8 cellular contexts compared by ENCODE assay signal in genomic region chr12:1594045-1594294, GRCh38. TPM values are rescaled to one million over a fixed set of nuclear protein-coding genes. Genes with fewer than 3 reads are reported as not detected.
DNase-seq lines count a peak whose midpoint lies in the region; ATAC-seq and TF ChIP-seq lines count a peak whose summit lies in the region.

No MANE protein-coding gene starts in this region.

- peak overlapping the region; percentile 73 for H2BK5ac ChIP-seq in trophoblast cell (ENCODE audit: low read depth, low read length, poor library complexity)

- H3K36me3 Mint-ChIP-seq in activated naive CD4-positive, alpha-beta T cell treated with anti-CD3 and anti-CD28 coated beads for 36 hours (ENCODE audit: low read depth), result peaks cover 11% of the 10 kb centered on the region
- peaks cover 22% of the 10 kb centered on the region for H3K36me3 Mint-ChIP-seq in activated B cell treated with CpG ODN at 0.5 μM for 24 hours (ENCODE audit: low read depth)

- H2AK5ac ChIP-seq in trophoblast cell (ENCODE audit: low read length), result no peak overlapping the region

- H3K36me3 ChIP-seq in MM.1S (replicated peaks; ENCODE audit: insufficient read depth, low read length), result no peaks in the 10 kb centered on the region
- peaks cover 0 to 2% of the 10 kb centered on the region in 2 experiments for H3K36me3 ChIP-seq in trophoblast cell (ENCODE audit: control insufficient read depth in 1 of 2, insufficient read depth in 2 of 2, low read length in 2 of 2)

- peaks cover 37% of the 10 kb centered on the region for H3F3A ChIP-seq in MM.1S (ENCODE audit: insufficient read depth, low read length)

- H3K27ac ChIP-seq in MM.1S (ENCODE audit: low read length), result peak overlapping the region; percentile 81
- peak overlapping the region; percentile 91 for H3K27ac ChIP-seq in trophoblast cell (ENCODE audit: low read depth, low read length)

- H3K27me3 ChIP-seq in MM.1S (replicated peaks; ENCODE audit: insufficient read depth, low read length), result no peaks in the 10 kb centered on the region
- H3K27me3 ChIP-seq in trophoblast cell (ENCODE audit: insufficient read depth, low read length), result no peaks in the 10 kb centered on the region

- peaks cover 43% of the 10 kb centered on the region for H3K4me1 Mint-ChIP-seq in activated naive CD4-positive, alpha-beta T cell treated with anti-CD3 and anti-CD28 coated beads for 36 hours (ENCODE audit: low read depth)
- H3K4me1 Mint-ChIP-seq in activated B cell treated with CpG ODN at 0.5 μM for 24 hours, result peaks cover 53% of the 10 kb centered on the region

- peak overlapping the region; percentile 88 for H3K27ac Mint-ChIP-seq in activated naive CD4-positive, alpha-beta T cell treated with anti-CD3 and anti-CD28 coated beads for 36 hours
- no peak overlapping the region for H3K27ac Mint-ChIP-seq in activated B cell treated with CpG ODN at 0.5 μM for 24 hours

- H3K4me2 ChIP-seq in MM.1S (ENCODE audit: low read depth, low read length), result peak overlapping the region; percentile 89
- H3K4me2 ChIP-seq in trophoblast cell (ENCODE audit: low read length), result peak overlapping the region; percentile 95

- peak; percentile 77 for DNase-seq in activated naive CD4-positive, alpha-beta T cell treated with anti-CD3 and anti-CD28 coated beads for 36 hours
- no peak for DNase-seq in activated naive CD4-positive, alpha-beta T cell treated with anti-CD3 and anti-CD28 coated beads, Interleukin-2, amount 50 U/mL, for 16 hours
- DNase-seq in HEK293T (ENCODE audit: extremely low spot score) (peak; percentile 57), MM.1S (peak; percentile 76), activated B cell treated with CpG ODN at 0.5 μM for 24 hours (peak; percentile 72), globus pallidus (ENCODE audit: low spot score) (peak; percentile 59), trophoblast cell (peak in 1 of 2 donors; percentile 16)
- no peak for DNase-seq in activated CD8-positive, alpha-beta memory T cell treated with anti-CD3 and anti-CD28 coated beads, Interleukin-2, amount 50 U/mL, for 48 hours

- H3K9ac ChIP-seq in MM.1S (ENCODE audit: low read length) (peak overlapping the region; percentile 78), trophoblast cell (ENCODE audit: low read length) (peak overlapping the region; percentile 72)

- peaks cover 20% of the 10 kb centered on the region for H4K20me1 ChIP-seq in MM.1S (ENCODE audit: insufficient read depth, low read length)

- H3K18ac ChIP-seq in trophoblast cell (ENCODE audit: low read length), result peak overlapping the region; percentile 45

- no peak for TF ChIP-seq CTCF in MM.1S (IDR thresholded peaks at IDR 0.05; ENCODE audit: low read length)
- TF ChIP-seq CTCF in activated B cell treated with CpG ODN at 0.5 μM for 24 hours (IDR thresholded peaks at IDR 0.05), result no peak

- H3K14ac ChIP-seq in trophoblast cell (ENCODE audit: low read length), result peak overlapping the region; percentile 54

- H3K4me3 ChIP-seq in MM.1S (ENCODE audit: low read length) (peak overlapping the region; percentile 78), trophoblast cell (ENCODE audit: low read depth, low read length) (peak overlapping the region; percentile 79)

- no peak overlapping the region for H4K8ac ChIP-seq in trophoblast cell (ENCODE audit: low read depth, low read length)

- H4K12ac ChIP-seq in trophoblast cell (ENCODE audit: low read depth, low read length), result no peak overlapping the region

- intact Hi-C loops in activated naive CD4-positive, alpha-beta T cell treated with anti-CD3 and anti-CD28 coated beads for 36 hours (cut with micrococcal nuclease), result loop anchor here (5.0 kb wide), 3 partner anchors 842 to 1022 kb away; partner anchors contain the start of gene WNK1
- intact Hi-C loops in activated B cell treated with CpG ODN at 0.5 μM for 24 hours (cut with micrococcal nuclease), result loop anchor here (1.0 to 5.0 kb wide), 4 partner anchors 96 to 645 kb away; partner anchors contain the start of genes ERC1 and RAD52

- H3K79me1 ChIP-seq in trophoblast cell (ENCODE audit: low read length), result peaks cover 7% of the 10 kb centered on the region

- peak; percentile 47 for ATAC-seq in activated B cell treated with CpG ODN at 0.5 μM for 24 hours (ENCODE audit: low read depth)

- H2BK120ac ChIP-seq in trophoblast cell (ENCODE audit: insufficient read depth, low read length, poor library complexity), result no peak overlapping the region

- H4K91ac ChIP-seq in trophoblast cell (ENCODE audit: low read depth, low read length), result peak overlapping the region; percentile 82

- H3K4me3 Mint-ChIP-seq in activated naive CD4-positive, alpha-beta T cell treated with anti-CD3 and anti-CD28 coated beads for 36 hours, result peak overlapping the region; percentile 94
- H3K4me3 Mint-ChIP-seq in activated B cell treated with CpG ODN at 0.5 μM for 24 hours, result peak overlapping the region; percentile 92

- H3K23ac ChIP-seq in trophoblast cell (ENCODE audit: low read length), result no peak overlapping the region

- no peaks in the 10 kb centered on the region for H3K9me2 ChIP-seq in MM.1S (replicated peaks; ENCODE audit: insufficient read depth, low read length)

- H3K9me3 Mint-ChIP-seq in activated naive CD4-positive, alpha-beta T cell treated with anti-CD3 and anti-CD28 coated beads for 36 hours, result peaks cover 1% of the 10 kb centered on the region
- H3K9me3 Mint-ChIP-seq in activated B cell treated with CpG ODN at 0.5 μM for 24 hours, result peaks cover 2% of the 10 kb centered on the region

- H3K9me3 ChIP-seq in MM.1S (replicated peaks; ENCODE audit: insufficient read depth, low read length), result no peaks in the 10 kb centered on the region
- H3K9me3 ChIP-seq in trophoblast cell (ENCODE audit: insufficient read depth, low read depth, low read length), result no peaks in the 10 kb centered on the region

- CTCF ChIA-PET in activated naive CD4-positive, alpha-beta T cell treated with anti-CD3 and anti-CD28 coated beads for 36 hours (lab: Charles Lee), result interaction anchor here (1.0 to 3.3 kb wide), 4 partner anchors 8 to 476 kb away, joined by 3 to 23 read pairs (median 9); no protein-coding TSS in a partner anchor
- CTCF ChIA-PET in HEK293T (lab: Yijun Ruan, JAX), result interaction anchor here (1.0 to 2.0 kb wide), 2 partner anchors 35 to 476 kb away, joined by 3 to 6 read pairs; partner anchors contain the start of gene WNT5B
- CTCF ChIA-PET in activated B cell treated with CpG ODN at 0.5 μM for 24 hours (lab: Charles Lee), result interaction anchor here (1.8 to 3.9 kb wide), 4 partner anchors 10 to 476 kb away, joined by 8 to 22 read pairs (median 14); no protein-coding TSS in a partner anchor

- POLR2A ChIA-PET in HEK293T (lab: Yijun Ruan, JAX), result interaction anchor here (0.8 to 1.8 kb wide), 4 partner anchors 10 to 476 kb away, joined by 3 to 11 read pairs (median 4); no protein-coding TSS in a partner anchor
- POLR2A ChIA-PET in activated B cell treated with CpG ODN at 0.5 μM for 24 hours (lab: Charles Lee), result interaction anchor here (0.6 to 2.2 kb wide), 8 partner anchors 8 to 645 kb away, joined by 3 to 21 read pairs (median 4); partner anchors contain the start of gene RAD52

- no peaks in the 10 kb centered on the region for H3K27me3 Mint-ChIP-seq in activated naive CD4-positive, alpha-beta T cell treated with anti-CD3 and anti-CD28 coated beads for 36 hours (ENCODE audit: low read depth)
- no peaks in the 10 kb centered on the region for H3K27me3 Mint-ChIP-seq in activated B cell treated with CpG ODN at 0.5 μM for 24 hours

- H3K4me1 ChIP-seq in MM.1S (ENCODE audit: low read length), result peaks cover 30% of the 10 kb centered on the region
- peaks cover 15 to 26% of the 10 kb centered on the region in 2 experiments for H3K4me1 ChIP-seq in trophoblast cell (ENCODE audit: control insufficient read depth in 1 of 2, insufficient read depth in 2 of 2, low read length in 2 of 2)

- no peak overlapping the region for H2BK12ac ChIP-seq in trophoblast cell (ENCODE audit: low read length)

- WGBS in trophoblast cell (ENCODE audit: extremely low coverage, insufficient coverage, insufficient read length), result no CpG with 5 or more reads among the region's 36 CpGs

- H2AFZ ChIP-seq in MM.1S (ENCODE audit: low read length) (no peak overlapping the region), trophoblast cell (ENCODE audit: insufficient read depth, low read length, poor library complexity) (peak overlapping the region; percentile 64)

- peaks cover 87% of the 10 kb centered on the region for H3K79me2 ChIP-seq in MM.1S (ENCODE audit: low read length)
- H3K79me2 ChIP-seq in trophoblast cell (ENCODE audit: control insufficient read depth, insufficient read depth, low read length, poor library complexity), result peaks cover 3% of the 10 kb centered on the region

- H3K4ac ChIP-seq in trophoblast cell (ENCODE audit: low read depth, low read length), result no peak overlapping the region

TF ChIP-seq in HEK293T, 16 proteins besides CTCF, POLR2A, EP300 and RAD21:
- TF ChIP-seq FOXK2 (IDR thresholded peaks at IDR 0.05) (no peak), SP1 (IDR thresholded peaks at IDR 0.05) (no peak), TARDBP (IDR thresholded peaks at IDR 0.05) (no peak), CTBP1 (IDR thresholded peaks at IDR 0.05; ENCODE audit: borderline replicate concordance) (no peak), SUZ12 (IDR thresholded peaks at IDR 0.05) (no peak), FOXM1 (IDR thresholded peaks at IDR 0.05; ENCODE audit: borderline replicate concordance) (no peak), NFRKB (IDR thresholded peaks at IDR 0.05) (no peak), LEF1 (IDR thresholded peaks at IDR 0.05; ENCODE audit: borderline replicate concordance) (no peak), ELF4 (IDR thresholded peaks at IDR 0.05) (no peak), BHLHE40 (IDR thresholded peaks at IDR 0.05; ENCODE audit: borderline replicate concordance) (no peak), FOXA1 (IDR thresholded peaks at IDR 0.05) (no peak), ARNT (IDR thresholded peaks at IDR 0.05) (no peak), ZNF384 (IDR thresholded peaks at IDR 0.05) (no peak)
- TF ChIP-seq, protein P1, sequence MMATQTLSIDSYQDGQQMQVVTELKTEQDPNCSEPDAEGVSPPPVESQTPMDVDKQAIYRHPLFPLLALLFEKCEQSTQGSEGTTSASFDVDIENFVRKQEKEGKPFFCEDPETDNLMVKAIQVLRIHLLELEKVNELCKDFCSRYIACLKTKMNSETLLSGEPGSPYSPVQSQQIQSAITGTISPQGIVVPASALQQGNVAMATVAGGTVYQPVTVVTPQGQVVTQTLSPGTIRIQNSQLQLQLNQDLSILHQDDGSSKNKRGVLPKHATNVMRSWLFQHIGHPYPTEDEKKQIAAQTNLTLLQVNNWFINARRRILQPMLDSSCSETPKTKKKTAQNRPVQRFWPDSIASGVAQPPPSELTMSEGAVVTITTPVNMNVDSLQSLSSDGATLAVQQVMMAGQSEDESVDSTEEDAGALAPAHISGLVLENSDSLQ (IDR thresholded peaks at IDR 0.05), result no peak
TF ChIP-seq in HEK293T: peak in this region for 0.

RNA-seq across cellular contexts. Expression of gene FBXL14, which starts 0.4 kb away (rescaled TPM):
- total RNA-seq in activated naive CD4-positive, alpha-beta T cell treated with anti-CD3 and anti-CD28 coated beads for 36 hours, result 10 to 100 TPM; 11.4 to 11.9 TPM
- total RNA-seq in activated B cell treated with CpG ODN at 0.5 μM for 24 hours, result 19.4 and 21.6 TPM in 2 replicates
- 3.3 and 3.9 TPM in 2 replicates for polyA plus RNA-seq in trophoblast cell (2013)

RNA-seq across cellular contexts. Expression of gene WNT5B, which starts 35.1 kb away (rescaled TPM):
- total RNA-seq in activated naive CD4-positive, alpha-beta T cell treated with anti-CD3 and anti-CD28 coated beads for 36 hours, result not detected
- 0.69 and 1.0 TPM in 2 replicates for total RNA-seq in activated B cell treated with CpG ODN at 0.5 μM for 24 hours
- 15.8 and 15.9 TPM in 2 replicates for polyA plus RNA-seq in trophoblast cell (2013)

Comparison
In these comparisons a context has a peak if more than half of its experiments do, and no peak if none do; other contexts are left out.
1. DNase-seq: peak in activated naive CD4-positive, alpha-beta T cell treated with anti-CD3 and anti-CD28 coated beads for 36 hours (single experiment), HEK293T (single experiment), MM.1S (single experiment), activated B cell treated with CpG ODN at 0.5 μM for 24 hours (single experiment) and globus pallidus (single experiment); none in activated naive CD4-positive, alpha-beta T cell treated with anti-CD3 and anti-CD28 coated beads, Interleukin-2, amount 50 U/mL, for 16 hours (single experiment) and activated CD8-positive, alpha-beta memory T cell treated with anti-CD3 and anti-CD28 coated beads, Interleukin-2, amount 50 U/mL, for 48 hours (single experiment).